In the genomic region with DNA sequence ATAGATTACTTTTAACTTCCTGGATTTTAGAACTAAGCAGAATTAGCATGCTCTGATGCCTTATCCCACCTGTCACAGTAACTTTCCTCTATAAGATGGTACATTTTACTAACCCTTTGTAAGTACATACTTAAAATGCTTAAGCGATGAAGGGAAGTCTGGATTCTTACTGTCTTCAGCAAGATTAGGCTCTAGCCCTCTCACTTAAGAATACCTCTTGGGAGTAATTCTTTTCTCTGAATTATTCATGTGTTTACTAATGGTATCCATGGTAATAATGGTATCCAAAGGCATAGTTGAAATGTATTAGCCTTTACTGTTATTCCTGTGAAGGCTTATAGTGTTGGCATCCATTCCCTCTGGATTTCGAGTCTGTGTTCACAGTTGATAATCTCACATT, we compare ENCODE assay signal across 13 cellular contexts.
DNase-seq lines count a peak whose midpoint lies in the region; ATAC-seq and TF ChIP-seq lines count a peak whose summit lies in the region.
"Had no signal": no experiment of that assay in that cellular context is flagged by ENCODE, and none has a peak within 500 bp of the region (broad histone marks: within the 10 kb centered on the region; RNA-seq: fewer than 3 reads in every experiment).

No MANE protein-coding gene starts in this region.

- H3K14ac ChIP-seq in IMR-90 (replicated peaks; ENCODE audit: low read depth, low read length) (no peak overlapping the region), trophoblast cell (ENCODE audit: low read length) (no peak overlapping the region)

- H3K79me1 ChIP-seq in IMR-90 (ENCODE audit: low read depth in 1 of 2, low read length in 2 of 2): no peaks in the 10 kb centered on the region
- H3K79me1 ChIP-seq in trophoblast cell (ENCODE audit: low read length): no peaks in the 10 kb centered on the region

- H3K27me3 ChIP-seq in IMR-90 (ENCODE audit: control insufficient read depth, insufficient read depth, low read length): peaks cover 5% of the 10 kb centered on the region; the same call in 1 of the 2 replicates
- H3K27me3 ChIP-seq in trophoblast cell (ENCODE audit: insufficient read depth, low read length): no peaks in the 10 kb centered on the region

- no peak overlapping the region for H3K9ac ChIP-seq in IMR-90 (ENCODE audit: low read depth, low read length)
- H3K9ac ChIP-seq in trophoblast cell (ENCODE audit: low read length): no peak overlapping the region
- H3K9ac ChIP-seq: BLaER1 treated with 17β-estradiol and CSF1 and Interleukin-3, amounts not matched to agents 10 nM and 100 nM had no signal

- H2BK15ac ChIP-seq in IMR-90 (ENCODE audit: low read depth, low read length): no peak overlapping the region

- DNase-seq in IMR-90: peak; percentile 10
- DNase-seq in cardiac fibroblast (ENCODE audit: low read depth in 2 of 2): peak; percentile 51 to 60
- peak; percentile 62 to 96 for DNase-seq in trophoblast cell
- DNase-seq in SW 1271 (lab: John Stamatoyannopoulos, UW): no peak
- no peak for DNase-seq in NCI-H1694 treated with DMSO at 0.1 percent for 48 hours (lab: John Stamatoyannopoulos, UW)
- DNase-seq in NCI-H2029 (lab: John Stamatoyannopoulos, UW): no peak
- DNase-seq: CD4-positive, CD25-positive, alpha-beta regulatory T cell; H7 had no signal

- CTCF ChIA-PET in IMR-90 (lab: Yijun Ruan, JAX): interaction anchor here (0.6 kb wide), 1 partner anchor 16 kb away, joined by 8 read pairs; no protein-coding TSS in a partner anchor

- H3K18ac ChIP-seq in IMR-90 (ENCODE audit: low read depth, low read length) (no peak overlapping the region), trophoblast cell (ENCODE audit: low read length) (no peak overlapping the region)

- TF ChIP-seq CTCF in IMR-90 (conservative IDR thresholded peaks at IDR 0.05; ENCODE audit: low read depth, low read length) (no peak), cardiac fibroblast (IDR thresholded peaks at IDR 0.05; ENCODE audit: low read depth, low read length) (no peak)

- 0 out of 2 replicates have a peak, but pooled peaks cover 3% of the 10 kb centered on the region for H3K9me1 ChIP-seq in IMR-90 (ENCODE audit: insufficient read depth, low read length)

- H4K91ac ChIP-seq in IMR-90 (ENCODE audit: insufficient read depth, low read depth, low read length) (no peak overlapping the region), trophoblast cell (ENCODE audit: low read depth, low read length) (no peak overlapping the region)

- no TSS peak for BruUV-seq in IMR-90 (replicated peaks; lab: Mats Ljungman, UMichigan)

- intact Hi-C loops in IMR-90 (cut with micrococcal nuclease): no loop called here

- H2BK20ac ChIP-seq in IMR-90 (ENCODE audit: low read depth, low read length): no peak overlapping the region

- H2BK12ac ChIP-seq in trophoblast cell (ENCODE audit: low read length): no peak overlapping the region

- H3K4me3 ChIP-seq in IMR-90 (ENCODE audit: insufficient read depth, low read depth, low read length) (no peak overlapping the region), cardiac fibroblast (replicated peaks in 1 of 2; ENCODE audit: low read depth in 2 of 2, low read length in 2 of 2) (no peak overlapping the region), trophoblast cell (ENCODE audit: low read depth, low read length) (no peak overlapping the region)
- H3K4me3 ChIP-seq: A549; BLaER1 treated with 17β-estradiol and CSF1 and Interleukin-3, amounts not matched to agents 10 nM and 100 nM; GM12878; GM23338 had no signal

- H3K23ac ChIP-seq in IMR-90 (ENCODE audit: low read depth, low read length): no peak overlapping the region
- no peak overlapping the region for H3K23ac ChIP-seq in trophoblast cell (ENCODE audit: low read length)

- POLR2A ChIA-PET in IMR-90 (lab: Charles Lee; ENCODE audit: unreplicated experiment): no interaction called here

- H4K20me1 ChIP-seq in IMR-90 (ENCODE audit: insufficient read depth, low read length): no peaks in the 10 kb centered on the region
- H4K20me1 ChIP-seq: BLaER1 treated with 17β-estradiol and CSF1 and Interleukin-3, amounts not matched to agents 10 nM and 100 nM had no signal

- H3K4ac ChIP-seq in IMR-90 (ENCODE audit: low read depth, low read length): no peak overlapping the region
- H3K4ac ChIP-seq in trophoblast cell (ENCODE audit: low read depth, low read length): no peak overlapping the region

- H3K27ac ChIP-seq in IMR-90 (ENCODE audit: insufficient read depth, low read length) (no peak overlapping the region), trophoblast cell (ENCODE audit: low read depth, low read length) (no peak overlapping the region)
- H3K27ac ChIP-seq: BLaER1 treated with 17β-estradiol and CSF1 and Interleukin-3, amounts not matched to agents 10 nM and 100 nM had no signal

- no peak overlapping the region for H4K12ac ChIP-seq in trophoblast cell (ENCODE audit: low read depth, low read length)

- H3K4me2 ChIP-seq in IMR-90 (ENCODE audit: low read depth, low read length) (no peak overlapping the region), trophoblast cell (ENCODE audit: low read length) (no peak overlapping the region)
- H3K4me2 ChIP-seq: A549, GM23338 had no signal

- no peaks in the 10 kb centered on the region for H3K79me2 ChIP-seq in trophoblast cell (ENCODE audit: control insufficient read depth, insufficient read depth, low read length, poor library complexity)

- H3K36me3 ChIP-seq in IMR-90 (ENCODE audit: control insufficient read depth, insufficient read depth, low read length) (no peaks in the 10 kb centered on the region), trophoblast cell (ENCODE audit: control insufficient read depth in 1 of 2, insufficient read depth in 2 of 2, low read length in 2 of 2) (no peaks in the 10 kb centered on the region)
- H3K36me3 ChIP-seq: BLaER1 treated with 17β-estradiol and CSF1 and Interleukin-3, amounts not matched to agents 10 nM and 100 nM had no signal

- dilution Hi-C loops in IMR-90 (cut with HindIII; ENCODE audit: low sequenced_read_pairs, unreplicated experiment): no loop called here

- H2BK5ac ChIP-seq in IMR-90 (ENCODE audit: low read depth, low read length, poor library complexity, severe bottlenecking) (no peak overlapping the region), trophoblast cell (ENCODE audit: low read depth, low read length, poor library complexity) (no peak overlapping the region)

- no peak for TF ChIP-seq POLR2A in IMR-90 (IDR thresholded peaks at IDR 0.05; ENCODE audit: low read depth, low read length)

- in situ Hi-C loops in IMR-90 (cut with MboI; ENCODE audit: low sequenced_read_pairs): no loop called here

- ATAC-seq in IMR-90 (ENCODE audit: low read depth) (peak; percentile 59), HG02623 (IDR thresholded peaks at IDR 0.05; ENCODE audit: unreplicated experiment) (no peak)
- ATAC-seq: A549, GM12878, GM23338 had no signal

- no peak overlapping the region for H4K8ac ChIP-seq in IMR-90 (ENCODE audit: low read depth in 2 of 2, low read length in 2 of 2)
- H4K8ac ChIP-seq in trophoblast cell (ENCODE audit: low read depth, low read length): no peak overlapping the region

- H2AK9ac ChIP-seq in IMR-90 (replicated peaks; ENCODE audit: low read depth, low read length, poor library complexity): no peak overlapping the region

- H2AK5ac ChIP-seq in IMR-90 (ENCODE audit: low read depth, low read length) (no peak overlapping the region), trophoblast cell (ENCODE audit: low read length) (no peak overlapping the region)

- peaks cover 4% of the 10 kb centered on the region for H3K4me1 ChIP-seq in IMR-90 (ENCODE audit: control insufficient read depth, insufficient read depth, low read length)
- H3K4me1 ChIP-seq in trophoblast cell (ENCODE audit: control insufficient read depth in 1 of 2, insufficient read depth in 2 of 2, low read length in 2 of 2): peaks cover 0 to 2% of the 10 kb centered on the region in 2 experiments

- H2BK120ac ChIP-seq in IMR-90 (ENCODE audit: low read depth, low read length): no peak overlapping the region
- no peak overlapping the region for H2BK120ac ChIP-seq in trophoblast cell (ENCODE audit: insufficient read depth, low read length, poor library complexity)

- H3K9me3 ChIP-seq in IMR-90 (ENCODE audit: control insufficient read depth, insufficient read depth, low read length) (no peaks in the 10 kb centered on the region), trophoblast cell (ENCODE audit: insufficient read depth, low read depth, low read length) (no peaks in the 10 kb centered on the region)
- H3K9me3 ChIP-seq: A549; BLaER1 treated with 17β-estradiol and CSF1 and Interleukin-3, amounts not matched to agents 10 nM and 100 nM had no signal

- no peak for TF ChIP-seq RAD21 in IMR-90 (IDR thresholded peaks at IDR 0.05; ENCODE audit: low read length)

- no peak overlapping the region for H2AFZ ChIP-seq in IMR-90 (replicated peaks; ENCODE audit: low read length, poor library complexity)
- H2AFZ ChIP-seq in trophoblast cell (ENCODE audit: insufficient read depth, low read length, poor library complexity): no peak overlapping the region
- H2AFZ ChIP-seq: GM23338 had no signal

- H4K5ac ChIP-seq in IMR-90 (ENCODE audit: low read depth, low read length): no peak overlapping the region

- H3K56ac ChIP-seq in IMR-90 (ENCODE audit: extremely low read depth, insufficient read depth, low read length): no peak overlapping the region

- no CpG with 5 or more reads among the region's 2 CpGs for WGBS in IMR-90 (ENCODE audit: extremely low coverage in 2 of 2, insufficient read length in 1 of 2), 2 experiments
- no CpG with 5 or more reads among the region's 2 CpGs for WGBS in trophoblast cell (ENCODE audit: extremely low coverage, insufficient coverage, insufficient read length)

TF ChIP-seq in IMR-90, 13 proteins besides CTCF, POLR2A, EP300 and RAD21 (continues in another document):
- TF ChIP-seq SMC3 (IDR thresholded peaks at IDR 0.05; ENCODE audit: low read depth, low read length) (no peak), MXI1 (IDR thresholded peaks at IDR 0.05; ENCODE audit: borderline replicate concordance, low read depth, low read length) (no peak), CHD1 (IDR thresholded peaks at IDR 0.05; ENCODE audit: low read depth, low read length) (no peak), BHLHE40 (IDR thresholded peaks at IDR 0.05; ENCODE audit: low read depth, low read length) (no peak), MAZ (IDR thresholded peaks at IDR 0.05; ENCODE audit: borderline replicate concordance, low read depth, low read length) (no peak), CEBPB (IDR thresholded peaks at IDR 0.05; ENCODE audit: low read depth, low read length) (no peak), RCOR1 (IDR thresholded peaks at IDR 0.05; ENCODE audit: insufficient replicate concordance, low read length) (no peak)
- TF ChIP-seq, protein P1, sequence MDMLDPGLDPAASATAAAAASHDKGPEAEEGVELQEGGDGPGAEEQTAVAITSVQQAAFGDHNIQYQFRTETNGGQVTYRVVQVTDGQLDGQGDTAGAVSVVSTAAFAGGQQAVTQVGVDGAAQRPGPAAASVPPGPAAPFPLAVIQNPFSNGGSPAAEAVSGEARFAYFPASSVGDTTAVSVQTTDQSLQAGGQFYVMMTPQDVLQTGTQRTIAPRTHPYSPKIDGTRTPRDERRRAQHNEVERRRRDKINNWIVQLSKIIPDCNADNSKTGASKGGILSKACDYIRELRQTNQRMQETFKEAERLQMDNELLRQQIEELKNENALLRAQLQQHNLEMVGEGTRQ (IDR thresholded peaks at IDR 0.05; ENCODE audit: low read depth, low read length): no peak

Comparison
In these comparisons a context has a peak if more than half of its experiments do, and no peak if none do; other contexts are left out.
1. DNase-seq: peak in IMR-90 (single experiment), cardiac fibroblast (2 of 2) and trophoblast cell (2 of 2); none in SW 1271 (0 of 2), NCI-H1694 treated with DMSO at 0.1 percent for 48 hours (single experiment) and NCI-H2029 (single experiment).